10 cellular contexts compared by ENCODE assay signal in genomic region chr9:29214162-29214520, GRCh38. TPM values are rescaled to one million over a fixed set of nuclear protein-coding genes. Genes with fewer than 3 reads are reported as not detected.
DNase-seq lines count a peak whose midpoint lies in the region; ATAC-seq and TF ChIP-seq lines count a peak whose summit lies in the region.
"Had no signal": no experiment of that assay in that cellular context is flagged by ENCODE, and none has a peak within 500 bp of the region (broad histone marks: within the 10 kb centered on the region; RNA-seq: fewer than 3 reads in every experiment).

No MANE protein-coding gene starts in this region.

- TF ChIP-seq CTCF in GM23338 (conservative IDR thresholded peaks at IDR 0.05; ENCODE audit: low read depth in 2 of 2), result no peak
- TF ChIP-seq CTCF in dorsolateral prefrontal cortex (IDR thresholded peaks at IDR 0.05 in 54 of 56, conservative IDR thresholded peaks at IDR 0.05 in 2 of 56; ENCODE audit: low read depth in 1 of 56, partially characterized antibody in 56 of 56), result no peak
- no peak for TF ChIP-seq CTCF in coronary artery (IDR thresholded peaks at IDR 0.05)
- no peak for TF ChIP-seq CTCF in left ventricle myocardium inferior (IDR thresholded peaks at IDR 0.05; ENCODE audit: borderline replicate concordance)

- peaks cover 38% of the 10 kb centered on the region for H3K27me3 Mint-ChIP-seq in GM23338 (ENCODE audit: insufficient read depth, low read depth, poor library complexity)
- H3K27me3 Mint-ChIP-seq in natural killer cell treated with Interleukin-12 subunit alpha and Interleukin-12 subunit beta and Interleukin-15 and Interleukin-18, amount 100 ng/mL, for 72 hours, result peaks cover 9 to 15% of the 10 kb centered on the region in 2 donors

- ATAC-seq in GM23338 (peak; percentile 75), HG03442 (IDR thresholded peaks at IDR 0.05; ENCODE audit: unreplicated experiment) (no peak)
- no peak for ATAC-seq in natural killer cell treated with Interleukin-12 subunit alpha and Interleukin-12 subunit beta and Interleukin-15 and Interleukin-18, amount 100 ng/mL, for 72 hours

- H3K27me3 ChIP-seq in GM23338 (ENCODE audit: insufficient read depth), result peaks cover 60% of the 10 kb centered on the region
- H3K27me3 ChIP-seq in dorsolateral prefrontal cortex, result peaks cover 0 to 60% (median 24%) of the 10 kb centered on the region in 45 donors
- H3K27me3 ChIP-seq in left ventricle myocardium inferior (ENCODE audit: low read depth), result peaks cover 88% of the 10 kb centered on the region

- H3K36me3 ChIP-seq in GM23338 (ENCODE audit: insufficient read depth) (no peaks in the 10 kb centered on the region), left ventricle myocardium inferior (no peaks in the 10 kb centered on the region)

- H3K27ac Mint-ChIP-seq in GM23338, result peak overlapping the region; percentile 95
- peak overlapping the region in 1 of 2 donors; percentile 76 for H3K27ac Mint-ChIP-seq in natural killer cell treated with Interleukin-12 subunit alpha and Interleukin-12 subunit beta and Interleukin-15 and Interleukin-18, amount 100 ng/mL, for 72 hours

- no peaks in the 10 kb centered on the region for H3K9me2 ChIP-seq in GM23338 (ENCODE audit: insufficient read depth)

- peak overlapping the region; percentile 98 for H3K4me2 ChIP-seq in GM23338

- H2AFZ ChIP-seq in GM23338, result peak overlapping the region; percentile 97

- H3K4me1 ChIP-seq in GM23338 (ENCODE audit: insufficient read depth) (peaks cover 15% of the 10 kb centered on the region), left ventricle myocardium inferior (peaks cover 28% of the 10 kb centered on the region)

- no peaks in the 10 kb centered on the region for H3K36me3 Mint-ChIP-seq in GM23338 (ENCODE audit: low read depth)
- peaks cover 10% of the 10 kb centered on the region for H3K36me3 Mint-ChIP-seq in natural killer cell treated with Interleukin-12 subunit alpha and Interleukin-12 subunit beta and Interleukin-15 and Interleukin-18, amount 100 ng/mL, for 72 hours

- H3K4me3 ChIP-seq in GM23338 (peak overlapping the region; percentile 86), dorsolateral prefrontal cortex (peak overlapping the region; percentile 24 to 75 (median 62)), coronary artery (no peak overlapping the region), left ventricle myocardium inferior (no peak overlapping the region)

- H3K9me3 ChIP-seq in left ventricle myocardium inferior (replicated peaks), result no peaks in the 10 kb centered on the region

- H3F3A ChIP-seq in GM23338 (replicated peaks; ENCODE audit: low read depth), result 0 out of 2 replicates have a peak, but pooled peaks cover 4% of the 10 kb centered on the region

- H4K20me1 ChIP-seq in GM23338 (replicated peaks; ENCODE audit: insufficient read depth), result no peaks in the 10 kb centered on the region

- intact Hi-C loops in dorsolateral prefrontal cortex (cut with DNase I), result loop anchor here (5.0 to 10.0 kb wide), 3 partner anchors 1487 to 1642 kb away; partner anchors contain the start of gene C9orf72 (in 1 of the 2)
- intact Hi-C loops in left ventricle myocardium inferior (cut with micrococcal nuclease), result no loop called here

- no peak overlapping the region for H3K27ac ChIP-seq in GM23338 (ENCODE audit: low read depth)
- no peak overlapping the region for H3K27ac ChIP-seq in dorsolateral prefrontal cortex
- H3K27ac ChIP-seq in coronary artery, result no peak overlapping the region
- H3K27ac ChIP-seq in left ventricle myocardium inferior (replicated peaks), result no peak overlapping the region
- H3K27ac ChIP-seq: HL-60 had no signal

- H3K4me1 Mint-ChIP-seq in GM23338, result peaks cover 38% of the 10 kb centered on the region
- peaks cover 5 to 12% of the 10 kb centered on the region in 2 donors for H3K4me1 Mint-ChIP-seq in natural killer cell treated with Interleukin-12 subunit alpha and Interleukin-12 subunit beta and Interleukin-15 and Interleukin-18, amount 100 ng/mL, for 72 hours (ENCODE audit: low read depth in 2 of 2)

- peak overlapping the region; percentile 78 for H3K4me3 Mint-ChIP-seq in GM23338
- peak overlapping the region; percentile 73 for H3K4me3 Mint-ChIP-seq in natural killer cell treated with Interleukin-12 subunit alpha and Interleukin-12 subunit beta and Interleukin-15 and Interleukin-18, amount 100 ng/mL, for 72 hours

- DNase-seq in GM23338 (ENCODE audit: low spot score) (peak; percentile 94), NCI-H226 (peak; percentile 36), dorsolateral prefrontal cortex (peak in 4 of 10 donors; percentile 40 to 48 (median 46)), coronary artery (ENCODE audit: low spot score) (no peak), left ventricle myocardium inferior (no peak), DMS79 treated with DMSO at 0.1 percent for 48 hours (lab: John Stamatoyannopoulos, UW) (no peak)
- DNase-seq in natural killer cell treated with Interleukin-12 subunit alpha and Interleukin-12 subunit beta and Interleukin-15 and Interleukin-18, amount 100 ng/mL, for 72 hours (ENCODE audit: low spot score), result no peak

- no peaks in the 10 kb centered on the region; the same call in 2 of the 3 replicates for H3K9me3 Mint-ChIP-seq in GM23338
- H3K9me3 Mint-ChIP-seq in natural killer cell treated with Interleukin-12 subunit alpha and Interleukin-12 subunit beta and Interleukin-15 and Interleukin-18, amount 100 ng/mL, for 72 hours, result peaks cover 4% of the 10 kb centered on the region

- H3K79me2 ChIP-seq in GM23338 (replicated peaks; ENCODE audit: insufficient read depth), result peaks cover 17% of the 10 kb centered on the region

TF ChIP-seq in GM23338, 12 proteins besides CTCF, POLR2A, EP300 and RAD21:
- no peak for TF ChIP-seq ETS1 (IDR thresholded peaks at IDR 0.05)
- no peak for TF ChIP-seq JUNB (IDR thresholded peaks at IDR 0.05; ENCODE audit: unreplicated experiment)
- peak; percentile 11 for TF ChIP-seq EZH2 (IDR thresholded peaks at IDR 0.05; ENCODE audit: low read depth, unreplicated experiment)
- 0 out of 2 replicates have a peak, but pooled peaks have one; percentile 9 for TF ChIP-seq POLR2AphosphoS5 (IDR thresholded peaks at IDR 0.05; ENCODE audit: low read depth)

RNA-seq across cellular contexts. Expression of gene LINGO2, which starts 0.7 kb away (rescaled TPM):
- 1.2 and 1.7 TPM in 2 replicates for total RNA-seq in GM23338 (2014; rRNA removed; shearing (Covaris generic))
- 0.43 and 1.0 TPM in 2 replicates for polyA plus RNA-seq in GM23338 (2016; fragmentation: Nextera tagmentation; extraction: Ambion mirVana)
- total RNA-seq in dorsolateral prefrontal cortex (10 to 100 TPM in 118 of 120 experiments, 1 to 10 TPM in 2; 4.7 to 38.7 (median 20.8) TPM), left ventricle myocardium inferior (not detected)
- total RNA-seq in natural killer cell treated with Interleukin-12 subunit alpha and Interleukin-12 subunit beta and Interleukin-15 and Interleukin-18, amount 100 ng/mL, for 72 hours, result 1 to 10 TPM; 2.2 to 4.0 TPM
- total RNA-seq: liver had no signal
- polyA plus RNA-seq: liver had no signal

Comparison
In these comparisons a context has a peak if more than half of its experiments do, and no peak if none do; other contexts are left out.
1. DNase-seq: peak in GM23338 (single experiment) and NCI-H226 (single experiment); none in natural killer cell treated with Interleukin-12 subunit alpha and Interleukin-12 subunit beta and Interleukin-15 and Interleukin-18, amount 100 ng/mL, for 72 hours (single experiment), coronary artery (single experiment), left ventricle myocardium inferior (single experiment) and DMS79 treated with DMSO at 0.1 percent for 48 hours (single experiment).
2. H3K4me3 ChIP-seq: peak in GM23338 (single experiment) and dorsolateral prefrontal cortex (59 of 59); none in coronary artery (single experiment) and left ventricle myocardium inferior (single experiment).